22 cellular contexts compared by ENCODE assay signal in the genomic region with DNA sequence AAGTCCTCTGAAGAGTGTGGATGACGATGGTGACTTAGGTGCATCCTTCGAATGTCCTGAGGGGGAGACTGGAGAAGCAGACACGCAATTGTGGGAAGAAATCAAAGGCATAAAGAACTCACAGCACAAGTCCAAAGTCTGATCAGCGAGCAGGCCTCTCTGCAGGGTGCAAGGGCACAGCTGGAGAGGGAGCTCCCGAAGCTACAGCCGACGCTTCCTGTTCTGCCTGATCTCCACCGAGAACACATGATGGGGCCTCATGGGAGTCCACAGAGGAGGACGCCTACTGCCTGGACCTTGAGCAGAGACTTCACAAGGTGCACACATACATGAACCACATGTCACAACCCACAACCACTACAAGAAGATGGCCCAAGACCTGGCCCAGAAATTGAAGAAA. TPM values are rescaled to one million over a fixed set of nuclear protein-coding genes. Genes with fewer than 3 reads are reported as not detected.
A peak's percentile ranks its signal among the peaks of the same experiment; 100 is the strongest.
DNase-seq lines count a peak whose midpoint lies in the region; ATAC-seq and TF ChIP-seq lines count a peak whose summit lies in the region.
"Had no signal": no experiment of that assay in that cellular context is flagged by ENCODE, and none has a peak within 500 bp of the region (broad histone marks: within the 10 kb centered on the region; RNA-seq: fewer than 3 reads in every experiment).

No MANE protein-coding gene starts in this region.

- H3K79me2 ChIP-seq in GM23338 (replicated peaks; ENCODE audit: insufficient read depth): no peaks in the 10 kb centered on the region

- H2BK15ac ChIP-seq in neuronal stem cell (ENCODE audit: low read length): no peak overlapping the region

- no peak overlapping the region for H3K4me2 ChIP-seq in neuronal stem cell (ENCODE audit: insufficient read depth, low read length, poor library complexity, severe bottlenecking)
- H3K4me2 ChIP-seq in GM23338: no peak overlapping the region
- H3K4me2 ChIP-seq: KMS-11 had no signal

- no peak overlapping the region for H3K23ac ChIP-seq in neuronal stem cell (ENCODE audit: low read depth, low read length, poor library complexity)

- H4K8ac ChIP-seq in neuronal stem cell (ENCODE audit: low read depth, low read length): no peak overlapping the region

- no peaks in the 10 kb centered on the region for H3K79me1 ChIP-seq in neuronal stem cell (ENCODE audit: low read depth, low read length)

- H4K20me1 ChIP-seq in GM23338 (replicated peaks; ENCODE audit: insufficient read depth): no peaks in the 10 kb centered on the region

- no peak overlapping the region for H2BK120ac ChIP-seq in neuronal stem cell (ENCODE audit: low read depth, low read length)

- no CpG with 5 or more reads among the region's 9 CpGs for WGBS in neuronal stem cell (ENCODE audit: extremely low coverage in 2 of 2, insufficient read length in 2 of 2, insufficient replicate concordance in 1 of 2), 2 donors

- H3K4ac ChIP-seq in neuronal stem cell (ENCODE audit: low read length): no peak overlapping the region

- H2AFZ ChIP-seq in neuronal stem cell (ENCODE audit: low read length): no peak overlapping the region
- H2AFZ ChIP-seq in GM23338: no peak overlapping the region

- peaks cover 0 to 15% of the 10 kb centered on the region in 2 donors for H3K36me3 ChIP-seq in neuronal stem cell (replicated peaks in 1 of 2; ENCODE audit: control insufficient read depth in 2 of 2, insufficient read depth in 2 of 2, low read length in 2 of 2)
- no peaks in the 10 kb centered on the region for H3K36me3 ChIP-seq in GM23338 (ENCODE audit: insufficient read depth)
- H3K36me3 ChIP-seq: HAP-1 had no signal

- no peaks in the 10 kb centered on the region; the same call in 2 of the 3 replicates for H3K9me3 Mint-ChIP-seq in GM23338

- H3K9me2 ChIP-seq in GM23338 (ENCODE audit: insufficient read depth): no peaks in the 10 kb centered on the region

- no peak overlapping the region for H3K18ac ChIP-seq in neuronal stem cell (ENCODE audit: low read length)

- H3K4me1 Mint-ChIP-seq in GM23338: no peaks in the 10 kb centered on the region
- H3K4me1 Mint-ChIP-seq: CD4-positive, CD25-positive, alpha-beta regulatory T cell had no signal

- peaks cover 4% of the 10 kb centered on the region for H3K27me3 Mint-ChIP-seq in GM23338 (ENCODE audit: insufficient read depth, low read depth, poor library complexity)
- H3K27me3 Mint-ChIP-seq: CD4-positive, CD25-positive, alpha-beta regulatory T cell had no signal

- H3K14ac ChIP-seq in neuronal stem cell (ENCODE audit: low read length): no peak overlapping the region

- peaks cover 2% of the 10 kb centered on the region in 2 donors for H3K9me3 ChIP-seq in neuronal stem cell (replicated peaks in 1 of 2; ENCODE audit: control insufficient read depth in 2 of 2, insufficient read depth in 1 of 2, low read depth in 1 of 2, low read length in 2 of 2)
- H3K9me3 ChIP-seq: HAP-1 had no signal

- H3K27me3 ChIP-seq in neuronal stem cell (ENCODE audit: control insufficient read depth in 3 of 3, insufficient read depth in 3 of 3, low read depth in 1 of 3, low read length in 3 of 3) (no peaks in the 10 kb centered on the region), GM23338 (ENCODE audit: insufficient read depth) (no peaks in the 10 kb centered on the region)

- no peak overlapping the region for H3K27ac ChIP-seq in neuronal stem cell (replicated peaks; ENCODE audit: low read length)
- H3K27ac ChIP-seq in GM23338 (ENCODE audit: low read depth): no peak overlapping the region
- H3K27ac ChIP-seq: KMS-11 had no signal

- peaks cover 3% of the 10 kb centered on the region; the same call in 1 of the 3 replicates for H3K36me3 Mint-ChIP-seq in GM23338 (ENCODE audit: low read depth)
- H3K36me3 Mint-ChIP-seq: CD4-positive, CD25-positive, alpha-beta regulatory T cell had no signal

- TF ChIP-seq CTCF in choroid plexus epithelial cell (conservative IDR thresholded peaks at IDR 0.05; ENCODE audit: low read depth, low read length) (no peak), GM23338 (conservative IDR thresholded peaks at IDR 0.05; ENCODE audit: low read depth in 2 of 2) (no peak)

- H3K4me3 ChIP-seq in choroid plexus epithelial cell (ENCODE audit: low read depth, low read length) (no peak overlapping the region), neuronal stem cell (ENCODE audit: low read length in 2 of 2) (no peak overlapping the region), GM23338 (no peak overlapping the region)
- H3K4me3 ChIP-seq: HAP-1 had no signal

- no peaks in the 10 kb centered on the region for H3F3A ChIP-seq in GM23338 (replicated peaks; ENCODE audit: low read depth)

- no peak overlapping the region for H4K91ac ChIP-seq in neuronal stem cell (ENCODE audit: low read depth, low read length, poor library complexity)

- peak overlapping the region; percentile 31 for H2BK5ac ChIP-seq in neuronal stem cell (ENCODE audit: low read length)

- H3K4me1 ChIP-seq in neuronal stem cell (ENCODE audit: control insufficient read depth in 2 of 2, insufficient read depth in 1 of 2, low read depth in 1 of 2, low read length in 2 of 2): peaks cover 0 to 5% of the 10 kb centered on the region in 2 donors
- no peaks in the 10 kb centered on the region for H3K4me1 ChIP-seq in GM23338 (ENCODE audit: insufficient read depth)
- H3K4me1 ChIP-seq: HAP-1 had no signal

- H2BK12ac ChIP-seq in neuronal stem cell (ENCODE audit: low read length): no peak overlapping the region

- no peak overlapping the region for H3K9ac ChIP-seq in neuronal stem cell (ENCODE audit: low read depth, low read length, poor library complexity)
- H3K9ac ChIP-seq: KMS-11 had no signal

- H3K4me3 Mint-ChIP-seq in GM23338: no peak overlapping the region
- H3K4me3 Mint-ChIP-seq: CD4-positive, CD25-positive, alpha-beta regulatory T cell had no signal

- ATAC-seq in GM21367 (IDR thresholded peaks at IDR 0.05; ENCODE audit: unreplicated experiment): no peak
- no peak for ATAC-seq in GM23338

- DNase-seq in NCI-H345 (lab: John Stamatoyannopoulos, UW) (peak; percentile 22), NCI-H345 treated with DMSO at 0.1 percent for 48 hours (lab: John Stamatoyannopoulos, UW; ENCODE audit: unreplicated experiment) (no peak), NCI-H69 (lab: John Stamatoyannopoulos, UW) (peak; percentile 12), choroid plexus epithelial cell (ENCODE audit: low read depth) (peak; percentile 80), neuronal stem cell (ENCODE audit: low spot score) (no peak), epidermal melanocyte (ENCODE audit: insufficient read length, low spot score) (no peak), GM23338 (ENCODE audit: low spot score) (no peak)
- DNase-seq: 8988T; AML-193; CD4-positive, CD25-positive, alpha-beta regulatory T cell; EL; GF-D8; NCI-H1092 treated with DMSO at 0.1 percent for 48 hours; NCI-H1436 treated with DMSO at 0.1 percent for 48 hours; NCI-H2029 treated with DMSO at 0.1 percent for 48 hours; NCI-H226; NCI-H524 treated with DMSO at 0.1 percent for 48 hours; SHP77 had no signal

- H3K27ac Mint-ChIP-seq in GM23338: no peak overlapping the region
- H3K27ac Mint-ChIP-seq: CD4-positive, CD25-positive, alpha-beta regulatory T cell had no signal

- H2AK5ac ChIP-seq in neuronal stem cell (ENCODE audit: low read depth, low read length): no peak overlapping the region

TF ChIP-seq in GM23338, 12 proteins besides CTCF, POLR2A, EP300 and RAD21 (continues in another document):
- TF ChIP-seq CREB1 (CRISPR knock-in tag; IDR thresholded peaks at IDR 0.05; ENCODE audit: low read depth): no peak
- no peak for TF ChIP-seq POLR2AphosphoS5 (IDR thresholded peaks at IDR 0.05; ENCODE audit: low read depth)
- TF ChIP-seq ZNF114 (CRISPR knock-in tag; IDR thresholded peaks at IDR 0.05): no peak
- TF ChIP-seq STAT1 (IDR thresholded peaks at IDR 0.05; ENCODE audit: unreplicated experiment): no peak
- TF ChIP-seq EZH2phosphoT487 (IDR thresholded peaks at IDR 0.05; ENCODE audit: unreplicated experiment): no peak

RNA-seq across cellular contexts. Expression of gene RIN2, which starts 51.4 kb away (rescaled TPM):
- 5.9 TPM for polyA plus RNA-seq in neuronal stem cell (2013, experiment 1 of 2)
- polyA plus RNA-seq in neuronal stem cell (2013, experiment 2 of 2): 5.0 TPM
- total RNA-seq in GM23338 (2014; rRNA removed; shearing (Covaris generic)): 0.43 and 1.4 TPM in 2 replicates
- 0.08 and 0.35 TPM in 2 replicates for polyA plus RNA-seq in GM23338 (2016; fragmentation: Nextera tagmentation; extraction: Ambion mirVana)
- total RNA-seq: OCI-LY7 had no signal
- polyA plus RNA-seq: CD4-positive, CD25-positive, alpha-beta regulatory T cell had no signal

Comparison
In these comparisons a context has a peak if more than half of its experiments do, and no peak if none do; other contexts are left out.
1. DNase-seq: peak in NCI-H345 (single experiment), NCI-H69 (single experiment) and choroid plexus epithelial cell (single experiment); none in NCI-H345 treated with DMSO at 0.1 percent for 48 hours (single experiment), neuronal stem cell (single experiment), epidermal melanocyte (single experiment) and GM23338 (single experiment).